Comparison of ENCODE assay signal across 23 cellular contexts in genomic region chr2:147521936-147522335, GRCh38.
"Had no signal": no experiment of that assay in that cellular context is flagged by ENCODE, and none has a peak within 500 bp of the region (broad histone marks: within the 10 kb centered on the region; RNA-seq: fewer than 3 reads in every experiment).

No MANE protein-coding gene starts in this region.

- H3K36me3 ChIP-seq: left lung, lower lobe of right lung, pancreas, prostate gland, right lobe of liver, suprapubic skin, thoracic aorta, tibial artery, upper lobe of right lung had no signal

- H3K27me3 ChIP-seq: left lung, pancreas, right lobe of liver, suprapubic skin, tibial artery, upper lobe of right lung had no signal

- DNase-seq: hippocampal formation; kidney glomerular epithelial cell; left colon; left lung; lower lobe of right lung; mammary epithelial cell; mesenchymal stem cell; naive thymus-derived CD4-positive, alpha-beta T cell; pancreas; posterior cingulate gyrus; right lobe of liver; stimulated activated CD4-positive, alpha-beta T cell treated with anti-CD3 and anti-CD28 coated beads, Interleukin-4, amount 100 ng/mL, for 24 hours; stimulated activated naive CD4-positive, alpha-beta T cell; tibial artery; trophoblast cell; upper lobe of right lung had no signal

- H3K27me3 Mint-ChIP-seq: stimulated activated naive CD8-positive, alpha-beta T cell treated with anti-CD3 and anti-CD28 coated beads, Interleukin-15, Interleukin-2, amounts not matched to agents 100 ng/mL and 50 ng/mL, for 24 hours had no signal

- H3K4me1 ChIP-seq: left lung, prostate gland, upper lobe of right lung had no signal

- H3K27ac ChIP-seq: left lung, lower lobe of right lung, pancreas, prostate gland, right lobe of liver, skin epidermis, suprapubic skin, thoracic aorta, tibial artery, upper lobe of right lung had no signal

- H3K9me3 Mint-ChIP-seq: natural killer cell treated with Interleukin-12 subunit alpha and Interleukin-12 subunit beta and Interleukin-15 and Interleukin-18, amount 100 ng/mL, for 72 hours had no signal

- H3K4me3 Mint-ChIP-seq: naive thymus-derived CD4-positive, alpha-beta T cell; natural killer cell treated with Interleukin-12 subunit alpha and Interleukin-12 subunit beta and Interleukin-15 and Interleukin-18, amount 100 ng/mL, for 72 hours; stimulated activated effector memory CD8-positive, alpha-beta T cell treated with anti-CD3 and anti-CD28 coated beads, Interleukin-12 subunit alpha, Interleukin-12 subunit beta, amount 100 ng/mL, for 72 hours; stimulated activated naive CD8-positive, alpha-beta T cell treated with anti-CD3 and anti-CD28 coated beads, Interleukin-15, Interleukin-2, amounts not matched to agents 100 ng/mL and 50 ng/mL, for 24 hours had no signal

- H3K27ac Mint-ChIP-seq: naive thymus-derived CD4-positive, alpha-beta T cell; natural killer cell treated with Interleukin-12 subunit alpha and Interleukin-12 subunit beta and Interleukin-15 and Interleukin-18, amount 100 ng/mL, for 72 hours; stimulated activated effector memory CD8-positive, alpha-beta T cell treated with anti-CD3 and anti-CD28 coated beads, Interleukin-12 subunit alpha, Interleukin-12 subunit beta, amount 100 ng/mL, for 72 hours; stimulated activated naive CD8-positive, alpha-beta T cell treated with anti-CD3 and anti-CD28 coated beads, Interleukin-15, Interleukin-2, amounts not matched to agents 100 ng/mL and 50 ng/mL, for 24 hours had no signal

- ATAC-seq: left colon; left lung; lower lobe of right lung; naive thymus-derived CD4-positive, alpha-beta T cell; natural killer cell treated with Interleukin-12 subunit alpha and Interleukin-12 subunit beta and Interleukin-15 and Interleukin-18, amount 100 ng/mL, for 72 hours; pancreas; right lobe of liver; stimulated activated effector memory CD8-positive, alpha-beta T cell treated with anti-CD3 and anti-CD28 coated beads, Interleukin-12 subunit alpha, Interleukin-12 subunit beta, amount 100 ng/mL, for 72 hours had no signal

- H3K36me3 Mint-ChIP-seq: natural killer cell treated with Interleukin-12 subunit alpha and Interleukin-12 subunit beta and Interleukin-15 and Interleukin-18, amount 100 ng/mL, for 72 hours; stimulated activated effector memory CD8-positive, alpha-beta T cell treated with anti-CD3 and anti-CD28 coated beads, Interleukin-12 subunit alpha, Interleukin-12 subunit beta, amount 100 ng/mL, for 72 hours had no signal

- H3K4me3 ChIP-seq: left lung, lower lobe of right lung, pancreas, prostate gland, right lobe of liver, skin epidermis, suprapubic skin, thoracic aorta, tibial artery, upper lobe of right lung had no signal

- H3K9me3 ChIP-seq: left lung, lower lobe of right lung, pancreas, prostate gland, right lobe of liver, suprapubic skin, thoracic aorta, tibial artery, upper lobe of right lung had no signal

- H3K4me1 Mint-ChIP-seq: stimulated activated effector memory CD8-positive, alpha-beta T cell treated with anti-CD3 and anti-CD28 coated beads, Interleukin-12 subunit alpha, Interleukin-12 subunit beta, amount 100 ng/mL, for 72 hours had no signal
